ENCODE assay signal across 26 cellular contexts in genomic region chr18:30175621-30176225, GRCh38.
DNase-seq lines count a peak whose midpoint lies in the region; ATAC-seq, FAIRE-seq and TF ChIP-seq lines count a peak whose summit lies in the region.
"Had no signal": no experiment of that assay in that cellular context is flagged by ENCODE, and none has a peak within 500 bp of the region (broad histone marks: within the 10 kb centered on the region; RNA-seq: fewer than 3 reads in every experiment).

No MANE protein-coding gene starts in this region.

- H3K9me3 ChIP-seq in K562 (replicated peaks; ENCODE audit: control insufficient read depth, insufficient read depth, low read depth, low read length) (no peaks in the 10 kb centered on the region), pancreas (no peaks in the 10 kb centered on the region)
- H3K9me3 ChIP-seq: A549, Caco-2, MG63, SK-N-SH had no signal

- H3K79me2 ChIP-seq in K562 (ENCODE audit: control insufficient read depth, insufficient read depth, low read length) = no peaks in the 10 kb centered on the region

- intact Hi-C loops in K562 (cut with micrococcal nuclease) (no loop called here), pancreas (cut with DNase I) (no loop called here)

- peak overlapping the region; percentile 56; the same call in 1 of the 3 replicates for H3K27ac ChIP-seq in K562 (ENCODE audit: extremely low read depth, low read depth, low read length)
- no peak overlapping the region for H3K27ac ChIP-seq in pancreas
- H3K27ac ChIP-seq: A549; BLaER1 treated with 17β-estradiol and CSF1 and Interleukin-3, amounts not matched to agents 10 nM and 100 nM; RWPE1 had no signal

- H3K4me2 ChIP-seq in K562 (ENCODE audit: insufficient read depth, low read length) = peak overlapping the region; percentile 43; the same call in 1 of the 2 replicates
- H3K4me2 ChIP-seq: A549; BLaER1 treated with 17β-estradiol and CSF1 and Interleukin-3, amounts not matched to agents 10 nM and 100 nM; SK-N-SH had no signal

- ATAC-seq in K562 = peak; percentile 77
- no peak for ATAC-seq in pancreas
- ATAC-seq: A549, HepG2, Panc1 had no signal

- no peaks in the 10 kb centered on the region for H3K9me1 ChIP-seq in K562 (ENCODE audit: control insufficient read depth, insufficient read depth, low read length)

- peak overlapping the region; percentile 61 for H2AFZ ChIP-seq in K562 (ENCODE audit: low read depth, low read length)

- CTCF ChIA-PET in K562 (lab: Yijun Ruan, JAX; ENCODE audit: low intra/inter-chr PET ratio) = no interaction called here

- TSS peak; percentile 53 for BruUV-seq in K562 (replicated peaks; lab: Mats Ljungman, UMichigan)

- POLR2A ChIA-PET in K562 (lab: Yijun Ruan, JAX) = interaction anchor here (0.6 kb wide), 1 partner anchor 16 kb away, joined by 3 read pairs; no protein-coding TSS in a partner anchor

- WGBS in K562 (ENCODE audit: insufficient coverage, low coverage, missing lambda C conversion rate) = under 1% methylated on average over 19 of the region's 19 CpGs
- 89 to 93% methylated on average over 19 of the region's 19 CpGs for WGBS in pancreas, 2 donors

- H3K36me3 ChIP-seq in K562 (ENCODE audit: control insufficient read depth, insufficient read depth, low read length) (no peaks in the 10 kb centered on the region), pancreas (no peaks in the 10 kb centered on the region)
- H3K36me3 ChIP-seq: BLaER1 treated with 17β-estradiol and CSF1 and Interleukin-3, amounts not matched to agents 10 nM and 100 nM; MG63 had no signal

- TF ChIP-seq CTCF in K562 (IDR thresholded peaks at IDR 0.05 in 2 of 3, conservative IDR thresholded peaks at IDR 0.05 in 1 of 3; ENCODE audit: insufficient read depth in 2 of 3, low read depth in 1 of 3, low read length in 3 of 3) (no peak), pancreas (IDR thresholded peaks at IDR 0.05) (no peak)

- in situ Hi-C loops in K562 (cut with MboI) = no loop called here

- H3K4me3 ChIP-seq in K562 (peak overlapping the region; percentile 48), pancreas (no peak overlapping the region)
- H3K4me3 ChIP-seq: A549; BLaER1 treated with 17β-estradiol and CSF1 and Interleukin-3, amounts not matched to agents 10 nM and 100 nM; MG63 had no signal

- no peaks in the 10 kb centered on the region for H3K27me3 ChIP-seq in K562 (ENCODE audit: control insufficient read depth in 2 of 2, insufficient read depth in 2 of 2, low read length in 2 of 2)
- no peaks in the 10 kb centered on the region for H3K27me3 ChIP-seq in pancreas
- H3K27me3 ChIP-seq: BLaER1 treated with 17β-estradiol and CSF1 and Interleukin-3, amounts not matched to agents 10 nM and 100 nM; MG63 had no signal

- no peak for TF ChIP-seq RAD21 in K562 (CRISPR knock-in tag; conservative IDR thresholded peaks at IDR 0.05 in 1 of 2, IDR thresholded peaks at IDR 0.05 in 1 of 2)

- peak overlapping the region in 1 of 2 experiments; percentile 83; a peak in 2 of 4 replicates for H3K9ac ChIP-seq in K562 (ENCODE audit: insufficient read depth in 1 of 2, low read depth in 2 of 2, low read length in 2 of 2)
- H3K9ac ChIP-seq: BLaER1 treated with 17β-estradiol and CSF1 and Interleukin-3, amounts not matched to agents 10 nM and 100 nM; SK-N-SH had no signal

- no peaks in the 10 kb centered on the region for H4K20me1 ChIP-seq in K562 (replicated peaks; ENCODE audit: control insufficient read depth, insufficient read depth, low read length)
- H4K20me1 ChIP-seq: BLaER1 treated with 17β-estradiol and CSF1 and Interleukin-3, amounts not matched to agents 10 nM and 100 nM had no signal

- DNase-seq in DMS53 treated with DMSO at 0.1 percent for 48 hours (lab: John Stamatoyannopoulos, UW; ENCODE audit: unreplicated experiment) = peak; percentile 20
- peak; percentile 4 for DNase-seq in HuH-7.5 (ENCODE audit: low spot score)
- peak in 1 of 4 experiments; percentile 70 for DNase-seq in K562 (ENCODE audit: extremely low read depth in 1 of 4, low spot score in 3 of 4)
- peak; percentile 2 for DNase-seq in urothelium cell line (ENCODE audit: low spot score)
- no peak for DNase-seq in SHP77 treated with DMSO at 0.1 percent for 48 hours (lab: John Stamatoyannopoulos, UW)
- no peak for DNase-seq in pancreas
- no peak for DNase-seq in NCI-H1930 (lab: John Stamatoyannopoulos, UW)
- DNase-seq: AML-193; Caco-2; CD4-positive, alpha-beta memory T cell; DMS79 treated with DMSO at 0.1 percent for 48 hours; KG1; MG63; NCI-H1694 treated with DMSO at 0.1 percent for 48 hours; NCI-H2081 treated with DMSO at 0.1 percent for 48 hours; NCI-H2171; NCI-H526 treated with DMSO at 0.1 percent for 48 hours; SHP77; SK-N-SH; SW 1271 had no signal

- FAIRE-seq in K562 (lab: Jason Lieb, UNC) (no peak), urothelium cell line (lab: Jason Lieb, UNC) (no peak), pancreas (lab: Jason Lieb, UNC) (no peak)
- FAIRE-seq: A549, H54, HepG2 had no signal

- no peak for TF ChIP-seq EP300 in K562 (IDR thresholded peaks at IDR 0.05; ENCODE audit: low read length)

- no peak for TF ChIP-seq POLR2A in K562 (conservative IDR thresholded peaks at IDR 0.05)

- peaks cover 0 to 8% of the 10 kb centered on the region in 2 experiments; a peak in 2 of 5 replicates for H3K4me1 ChIP-seq in K562 (replicated peaks in 1 of 2; ENCODE audit: control insufficient read depth in 2 of 2, insufficient read depth in 2 of 2, low read length in 2 of 2)
- H3K4me1 ChIP-seq in pancreas = no peaks in the 10 kb centered on the region
- H3K4me1 ChIP-seq: A549; BLaER1 treated with 17β-estradiol and CSF1 and Interleukin-3, amounts not matched to agents 10 nM and 100 nM; Caco-2 had no signal

TF ChIP-seq in K562, 482 proteins besides CTCF, POLR2A, EP300 and RAD21 (continues in another document):
- TF ChIP-seq KLF13 (tag; IDR thresholded peaks at IDR 0.05; ENCODE audit: borderline replicate concordance, low read depth) = peak; percentile 19; the same call in 1 of the 2 replicates
- no peak for TF ChIP-seq ZNF512 (tag; IDR thresholded peaks at IDR 0.05)
- peak; percentile 9 to 36; a peak in 1 of 4 replicates for TF ChIP-seq NRF1 (conservative IDR thresholded peaks at IDR 0.05 in 1 of 2, IDR thresholded peaks at IDR 0.05 in 1 of 2)
- TF ChIP-seq ZBTB2 (IDR thresholded peaks at IDR 0.05) = no peak
- no peak for TF ChIP-seq ZBTB7A (IDR thresholded peaks at IDR 0.05; ENCODE audit: borderline replicate concordance, control insufficient read depth, low read depth, low read length)
- TF ChIP-seq ZNF589 (CRISPR knock-in tag; IDR thresholded peaks at IDR 0.05; ENCODE audit: low read depth) = no peak
- TF ChIP-seq ZNF609 (CRISPR knock-in tag; IDR thresholded peaks at IDR 0.05; ENCODE audit: borderline replicate concordance) = no peak

Comparison
In these comparisons a context has a peak if more than half of its experiments do, and no peak if none do; other contexts are left out.
1. DNase-seq: peak in DMS53 treated with DMSO at 0.1 percent for 48 hours (single experiment), HuH-7.5 (single experiment) and urothelium cell line (single experiment); none in SHP77 treated with DMSO at 0.1 percent for 48 hours (single experiment), pancreas (0 of 6) and NCI-H1930 (0 of 2).